Comparison of ENCODE assay signal across 7 cellular contexts in the genomic region with DNA sequence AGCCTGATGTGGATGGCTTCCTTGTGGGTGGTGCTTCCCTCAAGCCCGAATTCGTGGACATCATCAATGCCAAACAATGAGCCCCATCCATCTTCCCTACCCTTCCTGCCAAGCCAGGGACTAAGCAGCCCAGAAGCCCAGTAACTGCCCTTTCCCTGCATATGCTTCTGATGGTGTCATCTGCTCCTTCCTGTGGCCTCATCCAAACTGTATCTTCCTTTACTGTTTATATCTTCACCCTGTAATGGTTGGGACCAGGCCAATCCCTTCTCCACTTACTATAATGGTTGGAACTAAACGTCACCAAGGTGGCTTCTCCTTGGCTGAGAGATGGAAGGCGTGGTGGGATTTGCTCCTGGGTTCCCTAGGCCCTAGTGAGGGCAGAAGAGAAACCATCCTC. TPM values are rescaled to one million over a fixed set of nuclear protein-coding genes. Genes with fewer than 3 reads are reported as not detected.
DNase-seq lines count a peak whose midpoint lies in the region; ATAC-seq, FAIRE-seq and TF ChIP-seq lines count a peak whose summit lies in the region.
"Not testable (repeated sequence)": the region's sequence is repeated elsewhere in the genome, so short reads cannot be mapped to it uniquely, and the experiment has no call there.
"Had no signal": no experiment of that assay in that cellular context is flagged by ENCODE, and none has a peak within 500 bp of the region (broad histone marks: within the 10 kb centered on the region; RNA-seq: fewer than 3 reads in every experiment).

No MANE protein-coding gene starts in this region.

- H3K27me3 Mint-ChIP-seq in Caco-2 (ENCODE audit: insufficient read depth, unreplicated experiment); activated CD4-positive, alpha-beta memory T cell treated with anti-CD3 and anti-CD28 coated beads, Interleukin-2, amount 10 ng/mL, durations not matched to agents 7 days and 5 days; astrocyte (ENCODE audit: low read depth, unreplicated experiment): not testable (repeated sequence)
- H3K27me3 Mint-ChIP-seq in glutamatergic neuron (ENCODE audit: unreplicated experiment): peaks cover 17% of the 10 kb centered on the region

- H3K36me3 ChIP-seq in Caco-2 (ENCODE audit: control insufficient read depth, insufficient read depth, low read length) (peaks cover 11% of the 10 kb centered on the region), OCI-LY1 (ENCODE audit: insufficient read depth, low read length) (peaks cover 64% of the 10 kb centered on the region), astrocyte (ENCODE audit: insufficient read depth, low read length) (peaks cover 19% of the 10 kb centered on the region)

- H3K4me3 ChIP-seq in Caco-2 (ENCODE audit: low read depth, low read length); OCI-LY1 (ENCODE audit: low read depth, low read length, poor library complexity, severe bottlenecking); astrocyte (ENCODE audit: insufficient read depth, low read depth, low read length): not testable (repeated sequence)

- intact Hi-C loops in Caco-2 (cut with micrococcal nuclease; ENCODE audit: unreplicated experiment): not testable (repeated sequence)

- peak overlapping the region; percentile 95 for H3K27ac Mint-ChIP-seq in Caco-2 (ENCODE audit: unreplicated experiment)
- H3K27ac Mint-ChIP-seq in activated CD4-positive, alpha-beta memory T cell treated with anti-CD3 and anti-CD28 coated beads, Interleukin-2, amount 10 ng/mL, durations not matched to agents 7 days and 5 days: peak overlapping the region; percentile 90
- peak overlapping the region; percentile 41 for H3K27ac Mint-ChIP-seq in astrocyte (ENCODE audit: unreplicated experiment)
- H3K27ac Mint-ChIP-seq in glutamatergic neuron (ENCODE audit: unreplicated experiment): peak overlapping the region; percentile 74
- H3K27ac Mint-ChIP-seq in stimulated activated effector memory CD8-positive, alpha-beta T cell treated with anti-CD3 and anti-CD28 coated beads, Interleukin-12 subunit alpha, Interleukin-12 subunit beta, amount 100 ng/mL, for 72 hours: peak overlapping the region; percentile 98

- H3K4me3 Mint-ChIP-seq in Caco-2 (ENCODE audit: unreplicated experiment) (peak overlapping the region; percentile 98), astrocyte (ENCODE audit: unreplicated experiment) (peak overlapping the region; percentile 78), glutamatergic neuron (ENCODE audit: unreplicated experiment) (peak overlapping the region; percentile 91)
- H3K4me3 Mint-ChIP-seq in activated CD4-positive, alpha-beta memory T cell treated with anti-CD3 and anti-CD28 coated beads, Interleukin-2, amount 10 ng/mL, durations not matched to agents 7 days and 5 days: peak overlapping the region; percentile 54
- H3K4me3 Mint-ChIP-seq in stimulated activated effector memory CD8-positive, alpha-beta T cell treated with anti-CD3 and anti-CD28 coated beads, Interleukin-12 subunit alpha, Interleukin-12 subunit beta, amount 100 ng/mL, for 72 hours: peak overlapping the region; percentile 91

- not testable (repeated sequence) for H3K9ac ChIP-seq in OCI-LY1 (ENCODE audit: low read length)
- peak overlapping the region; percentile 30 for H3K9ac ChIP-seq in astrocyte (ENCODE audit: low read length)

- H3K9me3 ChIP-seq in Caco-2; OCI-LY1 (ENCODE audit: low read length); astrocyte (ENCODE audit: insufficient read depth, low read depth, low read length): not testable (repeated sequence)

- H3K4me2 ChIP-seq in OCI-LY1 (ENCODE audit: low read length): peak overlapping the region; percentile 99; the same call in 1 of the 2 replicates
- H3K4me2 ChIP-seq in astrocyte (ENCODE audit: low read length): not testable (repeated sequence)

- peaks cover 47% of the 10 kb centered on the region for H3K4me1 Mint-ChIP-seq in Caco-2 (ENCODE audit: low read depth, unreplicated experiment)
- peaks cover 64% of the 10 kb centered on the region for H3K4me1 Mint-ChIP-seq in activated CD4-positive, alpha-beta memory T cell treated with anti-CD3 and anti-CD28 coated beads, Interleukin-2, amount 10 ng/mL, durations not matched to agents 7 days and 5 days
- H3K4me1 Mint-ChIP-seq in astrocyte (ENCODE audit: low read depth, unreplicated experiment): peaks cover 23% of the 10 kb centered on the region
- peaks cover 24% of the 10 kb centered on the region for H3K4me1 Mint-ChIP-seq in glutamatergic neuron (ENCODE audit: low read depth, unreplicated experiment)
- H3K4me1 Mint-ChIP-seq in stimulated activated effector memory CD8-positive, alpha-beta T cell treated with anti-CD3 and anti-CD28 coated beads, Interleukin-12 subunit alpha, Interleukin-12 subunit beta, amount 100 ng/mL, for 72 hours: peaks cover 61% of the 10 kb centered on the region

- not testable (repeated sequence) for ATAC-seq in stimulated activated effector memory CD8-positive, alpha-beta T cell treated with anti-CD3 and anti-CD28 coated beads, Interleukin-12 subunit alpha, Interleukin-12 subunit beta, amount 100 ng/mL, for 72 hours

- POLR2A ChIA-PET in Caco-2 (lab: Charles Lee): interaction anchor here (0.6 to 3.7 kb wide), 4 partner anchors 18 to 74 kb away, joined by 3 to 51 read pairs (median 26); partner anchors contain the start of genes C12orf57, CDCA3, ENO2 and RNU7-1
- POLR2A ChIA-PET in activated CD4-positive, alpha-beta memory T cell treated with anti-CD3 and anti-CD28 coated beads, Interleukin-2, amount 10 ng/mL, durations not matched to agents 7 days and 5 days (lab: Charles Lee): interaction anchor here (1.7 to 11.4 kb wide), 7 partner anchors 12 to 90 kb away, joined by 7 to 312 read pairs (median 34); partner anchors contain the start of genes C12orf57, CD4, CDCA3 and RNU7-1

- H3K27ac ChIP-seq in OCI-LY1 (ENCODE audit: low read depth, low read length, poor library complexity, severe bottlenecking): peak overlapping the region; percentile 78
- H3K27ac ChIP-seq in astrocyte (ENCODE audit: low read depth, low read length): not testable (repeated sequence)

- not testable (repeated sequence) for H4K20me1 ChIP-seq in OCI-LY1 (ENCODE audit: insufficient read depth, low read length)
- H4K20me1 ChIP-seq in astrocyte (ENCODE audit: insufficient read depth, low read length): peaks cover 49% of the 10 kb centered on the region

- H3K36me3 Mint-ChIP-seq in Caco-2 (ENCODE audit: insufficient read depth, unreplicated experiment) (peaks cover 91% of the 10 kb centered on the region), astrocyte (ENCODE audit: low read depth, unreplicated experiment) (peaks cover 24% of the 10 kb centered on the region)
- peaks cover 65% of the 10 kb centered on the region for H3K36me3 Mint-ChIP-seq in activated CD4-positive, alpha-beta memory T cell treated with anti-CD3 and anti-CD28 coated beads, Interleukin-2, amount 10 ng/mL, durations not matched to agents 7 days and 5 days (ENCODE audit: low read depth)
- not testable (repeated sequence) for H3K36me3 Mint-ChIP-seq in glutamatergic neuron (ENCODE audit: unreplicated experiment)
- peaks cover 100% of the 10 kb centered on the region for H3K36me3 Mint-ChIP-seq in stimulated activated effector memory CD8-positive, alpha-beta T cell treated with anti-CD3 and anti-CD28 coated beads, Interleukin-12 subunit alpha, Interleukin-12 subunit beta, amount 100 ng/mL, for 72 hours

- H3K4me1 ChIP-seq in Caco-2 (peaks cover 31% of the 10 kb centered on the region), OCI-LY1 (ENCODE audit: insufficient read depth, low read length, severe bottlenecking) (peaks cover 61% of the 10 kb centered on the region), astrocyte (ENCODE audit: insufficient read depth, low read length) (peaks cover 37% of the 10 kb centered on the region)

- not testable (repeated sequence) for DNase-seq in Caco-2; activated CD4-positive, alpha-beta memory T cell treated with anti-CD3 and anti-CD28 coated beads, Interleukin-2, amount 10 ng/mL, durations not matched to agents 7 days and 5 days; astrocyte (ENCODE audit: low read depth); glutamatergic neuron; stimulated activated effector memory CD8-positive, alpha-beta T cell treated with anti-CD3 and anti-CD28 coated beads, Interleukin-12 subunit alpha, Interleukin-12 subunit beta, amount 100 ng/mL, for 72 hours (ENCODE audit: low spot score in 2 of 2)

- H3K9me2 ChIP-seq in OCI-LY1 (ENCODE audit: low read depth, low read length): not testable (repeated sequence)

- H3K27me3 ChIP-seq in Caco-2 (replicated peaks; ENCODE audit: control insufficient read depth, insufficient read depth, low read length); OCI-LY1 (ENCODE audit: insufficient read depth, low read length); astrocyte (ENCODE audit: insufficient read depth, low read length): not testable (repeated sequence)

- not testable (repeated sequence) for BruUV-seq in Caco-2 (replicated peaks; lab: Mats Ljungman, UMichigan)

- not testable (repeated sequence) for TF ChIP-seq CTCF in Caco-2 (IDR thresholded peaks at IDR 0.05; ENCODE audit: insufficient read depth in 1 of 2, low read depth in 1 of 2, low read length in 1 of 2, severe bottlenecking in 1 of 2, unreplicated experiment in 1 of 2); OCI-LY1 (IDR thresholded peaks at IDR 0.05; ENCODE audit: low read length); astrocyte (IDR thresholded peaks at IDR 0.05; ENCODE audit: insufficient read depth, low read depth, low read length); glutamatergic neuron (IDR thresholded peaks at IDR 0.05; ENCODE audit: partially characterized antibody, unreplicated experiment)

- not testable (repeated sequence) for H2AFZ ChIP-seq in OCI-LY1 (ENCODE audit: low read length); astrocyte (ENCODE audit: low read depth, low read length)

- not testable (repeated sequence) for FAIRE-seq in astrocyte (lab: Jason Lieb, UNC)

- peaks cover 13% of the 10 kb centered on the region for H3F3A ChIP-seq in OCI-LY1 (ENCODE audit: insufficient read depth, low read length)

- H3K9me3 Mint-ChIP-seq in Caco-2 (ENCODE audit: unreplicated experiment); activated CD4-positive, alpha-beta memory T cell treated with anti-CD3 and anti-CD28 coated beads, Interleukin-2, amount 10 ng/mL, durations not matched to agents 7 days and 5 days; astrocyte (ENCODE audit: unreplicated experiment); stimulated activated effector memory CD8-positive, alpha-beta T cell treated with anti-CD3 and anti-CD28 coated beads, Interleukin-12 subunit alpha, Interleukin-12 subunit beta, amount 100 ng/mL, for 72 hours: not testable (repeated sequence)
- H3K9me3 Mint-ChIP-seq in glutamatergic neuron (ENCODE audit: unreplicated experiment): peaks cover 28% of the 10 kb centered on the region

- not testable (repeated sequence) for H3K79me2 ChIP-seq in OCI-LY1 (ENCODE audit: insufficient read depth, low read length)
- H3K79me2 ChIP-seq in astrocyte (ENCODE audit: insufficient read depth, low read length): peaks cover 55% of the 10 kb centered on the region

- CTCF ChIA-PET in Caco-2 (lab: Charles Lee): interaction anchor here (1.6 to 4.2 kb wide), 4 partner anchors 18 to 94 kb away, joined by 10 to 68 read pairs (median 44); partner anchors contain the start of genes CDCA3 and USP5
- CTCF ChIA-PET in activated CD4-positive, alpha-beta memory T cell treated with anti-CD3 and anti-CD28 coated beads, Interleukin-2, amount 10 ng/mL, durations not matched to agents 7 days and 5 days (lab: Charles Lee): interaction anchor here (1.0 to 11.4 kb wide), 9 partner anchors 18 to 146 kb away, joined by 3 to 161 read pairs (median 7); partner anchors contain the start of genes CDCA3 and USP5

RNA-seq across cellular contexts. Expression of gene SPSB2, which starts 2.8 kb away (rescaled TPM):
- total RNA-seq in Caco-2 (2022) (23.7 and 24.7 TPM in 2 replicates), astrocyte (4.9 and 6.2 TPM in 2 replicates), glutamatergic neuron (ENCODE audit: unreplicated experiment) (4.3 TPM)
- total RNA-seq in activated CD4-positive, alpha-beta memory T cell treated with anti-CD3 and anti-CD28 coated beads, Interleukin-2, amount 10 ng/mL, durations not matched to agents 7 days and 5 days: 10 to 100 TPM; 11.1 to 11.2 TPM

RNA-seq across cellular contexts. Expression of gene TPI1, which starts 3.0 kb away (rescaled TPM):
- total RNA-seq in Caco-2 (2022): 1,141 and 1,254 TPM in 2 replicates
- 1,000 to 10,000 TPM; 1,228 to 1,253 TPM for total RNA-seq in activated CD4-positive, alpha-beta memory T cell treated with anti-CD3 and anti-CD28 coated beads, Interleukin-2, amount 10 ng/mL, durations not matched to agents 7 days and 5 days
- 722 and 791 TPM in 2 replicates for total RNA-seq in astrocyte
- total RNA-seq in glutamatergic neuron (ENCODE audit: unreplicated experiment): 663 TPM

RNA-seq across cellular contexts. Expression of gene USP5, which starts 18.4 kb away (rescaled TPM):
- total RNA-seq in Caco-2 (2022) (226 and 230 TPM in 2 replicates), astrocyte (144 and 146 TPM in 2 replicates), glutamatergic neuron (ENCODE audit: unreplicated experiment) (141 TPM)
- total RNA-seq in activated CD4-positive, alpha-beta memory T cell treated with anti-CD3 and anti-CD28 coated beads, Interleukin-2, amount 10 ng/mL, durations not matched to agents 7 days and 5 days: 100 to 1,000 TPM in 1 of 2 experiments, 10 to 100 TPM in 1; 91.4 to 109 TPM

RNA-seq across cellular contexts. Expression of gene CDCA3, which starts 19.2 kb away (rescaled TPM):
- total RNA-seq in Caco-2 (2022) (147 and 152 TPM in 2 replicates), astrocyte (2.3 and 3.2 TPM in 2 replicates), glutamatergic neuron (ENCODE audit: unreplicated experiment) (5.2 TPM)
- total RNA-seq in activated CD4-positive, alpha-beta memory T cell treated with anti-CD3 and anti-CD28 coated beads, Interleukin-2, amount 10 ng/mL, durations not matched to agents 7 days and 5 days: 100 to 1,000 TPM in 1 of 2 experiments, 10 to 100 TPM in 1; 96.5 to 101 TPM

RNA-seq across cellular contexts. Expression of gene GNB3, which starts 29.6 kb away (rescaled TPM):
- total RNA-seq in Caco-2 (2022) (3.9 and 5.1 TPM in 2 replicates), astrocyte (14.5 and 16.6 TPM in 2 replicates), glutamatergic neuron (ENCODE audit: unreplicated experiment) (45.7 TPM)
- not detected for total RNA-seq in activated CD4-positive, alpha-beta memory T cell treated with anti-CD3 and anti-CD28 coated beads, Interleukin-2, amount 10 ng/mL, durations not matched to agents 7 days and 5 days
- total RNA-seq: esophagus mucosa had no signal

Comparison
In these comparisons a context has a peak if more than half of its experiments do, and no peak if none do; other contexts are left out.
1. H3K27ac Mint-ChIP-seq: peak in every context shown above with its lines; median percentile 98 in stimulated activated effector memory CD8-positive, alpha-beta T cell treated with anti-CD3 and anti-CD28 coated beads, Interleukin-12 subunit alpha, Interleukin-12 subunit beta, amount 100 ng/mL, for 72 hours; 95 in Caco-2; 90 in activated CD4-positive, alpha-beta memory T cell treated with anti-CD3 and anti-CD28 coated beads, Interleukin-2, amount 10 ng/mL, durations not matched to agents 7 days and 5 days; 74 in glutamatergic neuron; 41 in astrocyte.